Comparison of ENCODE assay signal across 29 cellular contexts in the genomic region with DNA sequence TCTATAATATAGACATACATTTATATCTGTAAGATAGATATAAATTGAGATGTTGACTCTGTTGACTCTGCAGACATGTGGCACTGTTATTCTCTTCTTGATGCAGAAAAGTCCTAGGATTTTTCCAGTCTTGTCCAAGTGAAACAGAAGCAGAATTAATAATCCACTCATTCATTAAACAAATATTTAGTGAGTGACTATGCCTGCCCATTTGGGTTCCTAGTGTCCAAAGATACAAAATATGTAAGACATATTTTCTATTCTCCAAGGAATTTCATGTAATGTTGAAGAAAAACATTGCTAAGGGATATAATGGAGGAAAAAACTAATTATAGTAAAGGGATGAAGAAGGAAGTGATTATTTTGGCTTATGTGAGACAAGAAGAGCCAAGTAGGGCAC. TPM values are rescaled to one million over a fixed set of nuclear protein-coding genes. Genes with fewer than 3 reads are reported as not detected.
"Had no signal": no experiment of that assay in that cellular context is flagged by ENCODE, and none has a peak within 500 bp of the region (broad histone marks: within the 10 kb centered on the region; RNA-seq: fewer than 3 reads in every experiment).

No MANE protein-coding gene starts in this region.

- H3K4me3 ChIP-seq: ovary, psoas muscle, right lobe of liver, sigmoid colon, suprapubic skin, testis, tibial artery, transverse colon, upper lobe of right lung, uterus had no signal

- H3K9me3 ChIP-seq: neutrophil, ovary, psoas muscle, right lobe of liver, sigmoid colon, suprapubic skin, testis, tibial artery, transverse colon, upper lobe of right lung, uterus had no signal

- ATAC-seq: naive thymus-derived CD8-positive, alpha-beta T cell; natural killer cell treated with Interleukin-12 subunit alpha and Interleukin-12 subunit beta and Interleukin-15 and Interleukin-18, amount 100 ng/mL, for 72 hours; psoas muscle; right cardiac atrium; right lobe of liver; stimulated activated effector memory CD8-positive, alpha-beta T cell treated with anti-CD3 and anti-CD28 coated beads, Interleukin-12 subunit alpha, Interleukin-12 subunit beta, amount 100 ng/mL, for 72 hours; stimulated activated naive CD8-positive, alpha-beta T cell treated with anti-CD3 and anti-CD28 coated beads, Interleukin-15, amount 100 ng/mL, for 72 hours; stimulated activated naive CD8-positive, alpha-beta T cell treated with anti-CD3 and anti-CD28 coated beads, Interleukin-15, Interleukin-2, amounts not matched to agents 100 U/mL and 50 U/mL, for 24 hours; upper lobe of right lung had no signal

- H2AFZ ChIP-seq: parathyroid adenoma had no signal

- H3K27ac ChIP-seq: neutrophil, ovary, parathyroid adenoma, psoas muscle, right lobe of liver, sigmoid colon, suprapubic skin, testis, tibial artery, transverse colon, upper lobe of right lung, uterus had no signal

- H3K36me3 ChIP-seq: neutrophil, ovary, right lobe of liver, sigmoid colon, suprapubic skin, tibial artery, transverse colon, upper lobe of right lung, uterus had no signal

- H3K79me2 ChIP-seq: parathyroid adenoma had no signal

- DNase-seq: naive thymus-derived CD8-positive, alpha-beta T cell; nephron progenitor cell; nucleus accumbens; ovary; posterior cingulate gyrus; psoas muscle; right cardiac atrium; right lobe of liver; sigmoid colon; small intestine; stimulated activated CD4-positive, alpha-beta T cell treated with anti-CD3 and anti-CD28 coated beads, Interleukin-15, amount 100 ng/mL, for 24 hours; stimulated activated CD4-positive, alpha-beta T cell treated with anti-CD3 and anti-CD28 coated beads, Interleukin-2, amount 100 ng/mL, for 24 hours; stimulated activated CD4-positive, alpha-beta T cell treated with anti-CD3 and anti-CD28 coated beads, Interleukin-2, amount 100 ng/mL, for 48 hours; stimulated activated CD4-positive, alpha-beta T cell treated with anti-CD3 and anti-CD28 coated beads, Interleukin-4, amount 100 ng/mL, for 24 hours; stimulated activated naive CD4-positive, alpha-beta T cell; stimulated activated naive CD8-positive, alpha-beta T cell treated with anti-CD3 and anti-CD28 coated beads, Interleukin-15, amount 100 ng/mL, for 72 hours; stimulated activated naive CD8-positive, alpha-beta T cell treated with anti-CD3 and anti-CD28 coated beads, Interleukin-15, Interleukin-2, amounts not matched to agents 100 U/mL and 50 U/mL, for 24 hours; substantia nigra; testis; tibial artery; transverse colon; upper lobe of right lung; uterus had no signal

- H3K9ac ChIP-seq: parathyroid adenoma had no signal

- H3K4me1 ChIP-seq: parathyroid adenoma, psoas muscle, testis, upper lobe of right lung, uterus had no signal

- H3K27me3 ChIP-seq: ovary, right lobe of liver, sigmoid colon, suprapubic skin, testis, tibial artery, upper lobe of right lung, uterus had no signal

RNA-seq across cellular contexts. Expression of gene C1GALT1C1L, which starts 59.3 kb away (rescaled TPM):
- total RNA-seq: natural killer cell treated with Interleukin-12 subunit alpha and Interleukin-12 subunit beta and Interleukin-15 and Interleukin-18, amount 100 ng/mL, for 72 hours; neural crest cell had no signal
